Comparison of ENCODE assay signal across 15 cellular contexts in the genomic region with DNA sequence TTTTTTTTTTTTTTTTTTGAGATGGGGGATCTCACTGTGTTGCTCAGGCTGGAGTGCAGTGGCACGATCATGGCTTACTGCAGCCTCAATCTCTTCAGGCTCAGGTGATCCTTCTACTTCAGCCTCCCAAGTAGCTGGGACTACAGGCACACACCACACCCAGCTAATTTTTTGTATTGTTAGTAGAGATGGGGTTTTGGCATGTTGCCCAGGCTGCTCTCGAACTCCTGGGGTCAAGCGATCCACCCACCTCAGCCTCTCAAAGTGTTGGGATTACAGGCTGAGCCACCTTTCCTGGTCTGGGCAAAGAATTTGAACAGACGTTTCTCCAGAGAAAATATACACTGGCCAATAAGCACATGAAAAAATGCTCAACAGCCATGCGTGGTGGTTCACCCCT.
"Had no signal": no experiment of that assay in that cellular context is flagged by ENCODE, and none has a peak within 500 bp of the region (broad histone marks: within the 10 kb centered on the region; RNA-seq: fewer than 3 reads in every experiment).

No MANE protein-coding gene starts in this region.

- DNase-seq: activated CD4-positive, alpha-beta T cell treated with anti-CD3 and anti-CD28 coated beads, Interleukin-2, amount 10 ng/mL, durations not matched to agents 7 days and 5 days; activated CD8-positive, alpha-beta memory T cell treated with anti-CD3 and anti-CD28 coated beads for 24 hours; activated CD8-positive, alpha-beta memory T cell treated with anti-CD3 and anti-CD28 coated beads, Interleukin-2, amount 50 U/mL, for 48 hours; activated gamma-delta T cell; activated T-cell treated with anti-CD3 and anti-CD28 coated beads, Interleukin-2, amount 50 U/mL, for 48 hours; cerebellar nuclear complex; effector CD8-positive, alpha-beta T cell; heart left ventricle; left lung; stimulated activated CD4-positive, alpha-beta T cell treated with anti-CD3 and anti-CD28 coated beads, Interleukin-4, amount 100 ng/mL, for 4 hours; testis had no signal

- ATAC-seq: activated CD4-positive, CD25-positive, alpha-beta regulatory T cell treated with anti-CD3 and anti-CD28 coated beads, Interleukin-2, amount 50 U/mL, for 24 hours; gastroesophageal sphincter; heart left ventricle; left lung; sciatic nerve; stimulated activated memory B cell treated with anti-CD40 and anti-IgM and Interleukin-4, amounts not matched to agents 10 μg/mL and 1 μg/mL and 100 μg/mL, for 72 hours had no signal
